In genomic region chr15:63049747-63050439, GRCh38 we compare ENCODE assay signal across 9 cellular contexts. TPM values are rescaled to one million over a fixed set of nuclear protein-coding genes. Genes with fewer than 3 reads are reported as not detected.
DNase-seq lines count a peak whose midpoint lies in the region; ATAC-seq and TF ChIP-seq lines count a peak whose summit lies in the region.
"Had no signal": no experiment of that assay in that cellular context is flagged by ENCODE, and none has a peak within 500 bp of the region (broad histone marks: within the 10 kb centered on the region; RNA-seq: fewer than 3 reads in every experiment).

No MANE protein-coding gene starts in this region.

- H3K36me3 Mint-ChIP-seq in CD8-positive, alpha-beta memory T cell = peaks cover 0 to 4% (median 0%) of the 10 kb centered on the region in 3 donors

- H3K36me3 ChIP-seq in CD8-positive, alpha-beta memory T cell (ENCODE audit: insufficient read depth, low read length) = no peaks in the 10 kb centered on the region
- H3K36me3 ChIP-seq in RWPE2 (ENCODE audit: low read depth) (peaks cover 33% of the 10 kb centered on the region), esophagus (ENCODE audit: control insufficient read depth in 2 of 2, insufficient read depth in 2 of 2, low read length in 1 of 2) (no peaks in the 10 kb centered on the region), ovary (no peaks in the 10 kb centered on the region)

- intact Hi-C loops in ovary (cut with DNase I) = loop anchor here (5.0 to 10.0 kb wide), 4 partner anchors 42 to 205 kb away; partner anchors contain the start of gene RPS27L (in 1 of the 4)

- no peak for ATAC-seq in RWPE2 (ENCODE audit: low read depth)

- DNase-seq in CD8-positive, alpha-beta memory T cell = no peak
- DNase-seq in RWPE2 (ENCODE audit: low spot score) = no peak
- no peak for DNase-seq in ovary
- no peak for DNase-seq in NCI-H345 (lab: John Stamatoyannopoulos, UW)
- no peak for DNase-seq in HuH-7.5 (ENCODE audit: low spot score)
- no peak for DNase-seq in C1 segment of cervical spinal cord (lab: John Stamatoyannopoulos, UW)
- DNase-seq in stimulated activated CD4-positive, alpha-beta T cell treated with anti-CD3 and anti-CD28 coated beads, Interleukin-2, amount 100 ng/mL, for 48 hours = no peak

- H3K27me3 Mint-ChIP-seq in CD8-positive, alpha-beta memory T cell = peaks cover 21 to 22% of the 10 kb centered on the region in 2 donors

- H3K27ac ChIP-seq in CD8-positive, alpha-beta memory T cell (ENCODE audit: low read depth, low read length) = peak overlapping the region; percentile 49
- peak overlapping the region; percentile 59 for H3K27ac ChIP-seq in RWPE2 (ENCODE audit: poor library complexity, severe bottlenecking)
- H3K27ac ChIP-seq in esophagus (ENCODE audit: low read depth in 2 of 2, low read length in 1 of 2) = peak overlapping the region; percentile 33 to 56
- H3K27ac ChIP-seq in ovary = peak overlapping the region; percentile 13 to 16
- H3K27ac ChIP-seq: HL-60 had no signal

- TF ChIP-seq EP300 in ovary (IDR thresholded peaks at IDR 0.05) = no peak

- TF ChIP-seq CTCF in RWPE2 (IDR thresholded peaks at IDR 0.05; ENCODE audit: poor library complexity, severe bottlenecking) (no peak), ovary (IDR thresholded peaks at IDR 0.05) (no peak)

- peaks cover 11% of the 10 kb centered on the region for H3K4me1 ChIP-seq in CD8-positive, alpha-beta memory T cell (ENCODE audit: insufficient read depth, low read length)
- H3K4me1 ChIP-seq in RWPE2 (ENCODE audit: insufficient read depth, poor library complexity, severe bottlenecking) (peaks cover 36% of the 10 kb centered on the region), esophagus (ENCODE audit: control insufficient read depth in 2 of 2, insufficient read depth in 2 of 2, low read length in 1 of 2) (peaks cover 0 to 4% of the 10 kb centered on the region in 2 donors), ovary (ENCODE audit: insufficient read depth) (peaks cover 21% of the 10 kb centered on the region)

- H3K4me1 Mint-ChIP-seq in CD8-positive, alpha-beta memory T cell = peaks cover 16 to 35% (median 19%) of the 10 kb centered on the region in 3 donors

- POLR2A ChIA-PET in CD8-positive, alpha-beta memory T cell (lab: Charles Lee) = no interaction called here

- peaks cover 26% of the 10 kb centered on the region for H3K27me3 ChIP-seq in CD8-positive, alpha-beta memory T cell (ENCODE audit: insufficient read depth, low read length, poor library complexity, severe bottlenecking)
- H3K27me3 ChIP-seq in RWPE2 (ENCODE audit: insufficient read depth, poor library complexity, severe bottlenecking) (no peaks in the 10 kb centered on the region), esophagus (ENCODE audit: control insufficient read depth in 1 of 2, insufficient read depth in 2 of 2, low read length in 2 of 2) (no peaks in the 10 kb centered on the region), ovary (no peaks in the 10 kb centered on the region)

- no peak overlapping the region for H3K4me3 ChIP-seq in CD8-positive, alpha-beta memory T cell (ENCODE audit: low read length)
- H3K4me3 ChIP-seq in RWPE2 (ENCODE audit: severe bottlenecking) = peak overlapping the region; percentile 46
- H3K4me3 ChIP-seq in esophagus (ENCODE audit: low read depth in 1 of 2, low read length in 2 of 2) = no peak overlapping the region
- H3K4me3 ChIP-seq in ovary = peak overlapping the region; percentile 93

- no peaks in the 10 kb centered on the region for H3K9me3 Mint-ChIP-seq in CD8-positive, alpha-beta memory T cell

- no peaks in the 10 kb centered on the region for H3K9me3 ChIP-seq in CD8-positive, alpha-beta memory T cell (ENCODE audit: low read length)
- H3K9me3 ChIP-seq in RWPE2 (ENCODE audit: severe bottlenecking) (no peaks in the 10 kb centered on the region), esophagus (ENCODE audit: control insufficient read depth in 2 of 2, insufficient read depth in 1 of 2, low read depth in 1 of 2, low read length in 1 of 2) (no peaks in the 10 kb centered on the region), ovary (no peaks in the 10 kb centered on the region)

- CTCF ChIA-PET in CD8-positive, alpha-beta memory T cell (lab: Charles Lee) = interaction anchor here (0.7 to 2.9 kb wide), 5 partner anchors 12 to 147 kb away, joined by 4 to 29 read pairs (median 8); no protein-coding TSS in a partner anchor

- peak overlapping the region in 3 of 8 donors; percentile 81 to 91 (median 91) for H3K27ac Mint-ChIP-seq in CD8-positive, alpha-beta memory T cell

- TF ChIP-seq POLR2A in ovary (IDR thresholded peaks at IDR 0.05) = no peak

- WGBS in esophagus, 2 donors = 71 to 79% methylated on average over 8 of the region's 8 CpGs
- WGBS in ovary, 3 donors = 52 to 65% (median 58%) methylated on average over 8 of the region's 8 CpGs

- H3K4me3 Mint-ChIP-seq in CD8-positive, alpha-beta memory T cell = peak overlapping the region in 6 of 7 donors; percentile 92 to 98 (median 94)

RNA-seq across cellular contexts. Expression of gene TPM1, which starts 7.3 kb away (rescaled TPM):
- 1 to 10 TPM; 9.4 to 9.9 TPM for total RNA-seq in CD8-positive, alpha-beta memory T cell
- 8.3 TPM for polyA plus RNA-seq in CD8-positive, alpha-beta memory T cell
- polyA plus RNA-seq in esophagus = 100 to 1,000 TPM; 135 to 322 TPM
- total RNA-seq in ovary = 100 to 1,000 TPM; 204 to 695 (median 319) TPM
- polyA plus RNA-seq in ovary = 100 to 1,000 TPM; 332 to 676 TPM

Comparison
In these comparisons a context has a peak if more than half of its experiments do, and no peak if none do; other contexts are left out.
1. H3K4me3 ChIP-seq: peak in RWPE2 (single experiment) and ovary (single experiment); none in CD8-positive, alpha-beta memory T cell (single experiment) and esophagus (0 of 2).
2. RNA of gene TPM1, which starts 7.3 kb away (polyA plus RNA-seq): 332 to 676 TPM in ovary and 135 to 322 TPM in esophagus; 8.3 TPM in CD8-positive, alpha-beta memory T cell (single experiment); every median in the first group is over 10 times any median in the second.
3. Peak in every context shown above with its lines, with median percentiles within 50 percentile points of each other: H3K27ac ChIP-seq.